22 cellular contexts compared by ENCODE assay signal in the genomic region with DNA sequence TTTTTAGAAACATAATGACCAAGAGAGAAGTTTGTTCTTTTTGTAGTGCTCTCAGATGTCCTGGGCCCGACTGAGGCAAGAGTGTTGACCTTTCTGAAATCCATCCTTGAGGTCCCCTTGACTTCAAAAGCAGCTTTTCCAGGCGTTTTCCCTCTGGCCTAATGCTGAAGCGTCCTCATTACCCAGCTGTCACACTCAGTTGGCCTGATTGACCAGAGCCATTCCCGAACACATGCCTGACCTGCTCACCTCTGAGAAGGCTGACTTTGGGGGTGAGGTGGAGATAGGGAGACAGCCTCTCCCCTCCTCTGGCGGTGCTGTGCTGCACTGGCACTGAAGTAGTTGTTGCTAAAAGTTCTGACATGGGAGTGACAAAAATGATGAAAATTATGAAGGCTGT.
A peak's percentile ranks its signal among the peaks of the same experiment; 100 is the strongest.
DNase-seq lines count a peak whose midpoint lies in the region; TF ChIP-seq lines count a peak whose summit lies in the region.
"Had no signal": no experiment of that assay in that cellular context is flagged by ENCODE, and none has a peak within 500 bp of the region (broad histone marks: within the 10 kb centered on the region; RNA-seq: fewer than 3 reads in every experiment).

No MANE protein-coding gene starts in this region.

- POLR2A ChIA-PET in SK-N-SH (lab: Yijun Ruan, JAX) = no interaction called here

- H2BK15ac ChIP-seq in H9 (ENCODE audit: low read depth, low read length) = no peak overlapping the region

- no peak overlapping the region for H2BK5ac ChIP-seq in H9 (ENCODE audit: insufficient read length, low read length)

- no peaks in the 10 kb centered on the region for H3K9me3 ChIP-seq in H9 (ENCODE audit: control insufficient read depth, low read depth, low read length)
- H3K9me3 ChIP-seq in SK-N-SH = no peaks in the 10 kb centered on the region
- H3K9me3 ChIP-seq: colonic mucosa, upper lobe of left lung had no signal

- H3K9ac ChIP-seq in H9 (ENCODE audit: extremely low read depth, insufficient read length, low read length) (no peak overlapping the region), SK-N-SH (no peak overlapping the region)

- peak overlapping the region in 1 of 2 experiments; percentile 52; a peak in 2 of 5 replicates for H3K4me3 Mint-ChIP-seq in H9
- H3K4me3 Mint-ChIP-seq in progenitor cell of endocrine pancreas (ENCODE audit: low read depth) = no peak overlapping the region
- H3K4me3 Mint-ChIP-seq: activated naive CD8-positive, alpha-beta T cell treated with anti-CD3 and anti-CD28 coated beads, Interleukin-2, amount 10 ng/mL, durations not matched to agents 7 days and 5 days; CD8-positive, alpha-beta T cell; naive thymus-derived CD4-positive, alpha-beta T cell; stimulated activated naive CD8-positive, alpha-beta T cell treated with anti-CD3 and anti-CD28 coated beads, Interleukin-15, Interleukin-2, amounts not matched to agents 100 ng/mL and 50 ng/mL, for 24 hours had no signal

- H2BK120ac ChIP-seq in H9 (ENCODE audit: low read depth, low read length, poor library complexity, severe bottlenecking) = no peak overlapping the region

- H3K23me2 ChIP-seq in H9 (ENCODE audit: insufficient read length, low read depth, low read length, poor library complexity, severe bottlenecking) = no peaks in the 10 kb centered on the region

- peak overlapping the region; percentile 5 for H2BK12ac ChIP-seq in H9 (ENCODE audit: insufficient read length, low read depth, low read length)

- no peaks in the 10 kb centered on the region for H4K20me1 ChIP-seq in H9 (ENCODE audit: control insufficient read depth, insufficient read depth, insufficient read length)
- H4K20me1 ChIP-seq in SK-N-SH (ENCODE audit: insufficient read depth) = no peaks in the 10 kb centered on the region

- H3K27me3 Mint-ChIP-seq in H9 (ENCODE audit: low read depth) (no peaks in the 10 kb centered on the region), progenitor cell of endocrine pancreas (no peaks in the 10 kb centered on the region)
- H3K27me3 Mint-ChIP-seq: activated naive CD8-positive, alpha-beta T cell treated with anti-CD3 and anti-CD28 coated beads, Interleukin-2, amount 10 ng/mL, durations not matched to agents 7 days and 5 days; naive thymus-derived CD4-positive, alpha-beta T cell; stimulated activated naive CD8-positive, alpha-beta T cell treated with anti-CD3 and anti-CD28 coated beads, Interleukin-15, Interleukin-2, amounts not matched to agents 100 ng/mL and 50 ng/mL, for 24 hours had no signal

- H3K36me3 Mint-ChIP-seq in H9 (ENCODE audit: insufficient read depth in 1 of 3, low read depth in 3 of 3) = peaks cover 13 to 25% (median 14%) of the 10 kb centered on the region in 3 experiments; a peak in 6 of 7 replicates
- H3K36me3 Mint-ChIP-seq in progenitor cell of endocrine pancreas (ENCODE audit: insufficient read depth) = peaks cover 7% of the 10 kb centered on the region

- no peak overlapping the region for H3K56ac ChIP-seq in H9 (ENCODE audit: insufficient read length, low read depth, low read length)

- H3K27ac ChIP-seq in H9 (ENCODE audit: insufficient read length, low read depth, low read length) (peak overlapping the region; percentile 25), SK-N-SH (ENCODE audit: low read depth in 2 of 2, low read length in 1 of 2) (peak overlapping the region in 1 of 2 experiments; percentile 22; a peak in 1 of 4 replicates)
- H3K27ac ChIP-seq: brain microvascular endothelial cell, colonic mucosa, upper lobe of left lung had no signal

- H3K27ac Mint-ChIP-seq in H9 = peak overlapping the region; percentile 69 to 98 (median 92)
- H3K27ac Mint-ChIP-seq in progenitor cell of endocrine pancreas = peak overlapping the region; percentile 86
- H3K27ac Mint-ChIP-seq: activated naive CD8-positive, alpha-beta T cell treated with anti-CD3 and anti-CD28 coated beads, Interleukin-2, amount 10 ng/mL, durations not matched to agents 7 days and 5 days; CD8-positive, alpha-beta T cell; stimulated activated naive CD8-positive, alpha-beta T cell treated with anti-CD3 and anti-CD28 coated beads, Interleukin-15, Interleukin-2, amounts not matched to agents 100 ng/mL and 50 ng/mL, for 24 hours had no signal

- H3K23ac ChIP-seq in H9 (ENCODE audit: insufficient read length, low read depth, low read length) = no peak overlapping the region

- H3K27me3 ChIP-seq in H9 (ENCODE audit: insufficient read depth, low read length) (no peaks in the 10 kb centered on the region), SK-N-SH (ENCODE audit: insufficient read depth) (no peaks in the 10 kb centered on the region)
- H3K27me3 ChIP-seq: brain microvascular endothelial cell, colonic mucosa, upper lobe of left lung had no signal

- no peak overlapping the region for H2BK20ac ChIP-seq in H9 (ENCODE audit: low read depth, low read length, poor library complexity, severe bottlenecking)

- peak overlapping the region; percentile 43 for H3K18ac ChIP-seq in H9 (ENCODE audit: insufficient read length, low read depth, low read length)

- no peak for TF ChIP-seq EP300 in SK-N-SH (IDR thresholded peaks at IDR 0.05; ENCODE audit: borderline replicate concordance in 1 of 2, low read depth in 1 of 2, low read length in 1 of 2)

- peak overlapping the region; percentile 66; the same call in 1 of the 2 replicates for H3K14ac ChIP-seq in H9 (ENCODE audit: insufficient read depth, low read length)

- no peak overlapping the region for H4K91ac ChIP-seq in H9 (ENCODE audit: insufficient read length, low read depth, low read length)

- H3K4me1 ChIP-seq in H9 (ENCODE audit: insufficient read depth, low read length) (peaks cover 13% of the 10 kb centered on the region; the same call in 1 of the 2 replicates), SK-N-SH (ENCODE audit: control insufficient read depth in 1 of 2, insufficient read depth in 2 of 2, low read depth in 1 of 2, low read length in 1 of 2) (peaks cover 20 to 54% of the 10 kb centered on the region in 2 experiments)
- H3K4me1 ChIP-seq: colonic mucosa had no signal

- no peak for TF ChIP-seq RAD21 in SK-N-SH (IDR thresholded peaks at IDR 0.05; ENCODE audit: low read length)

- H3K4me2 ChIP-seq in H9 (ENCODE audit: insufficient read depth, insufficient read length, low read length) (no peak overlapping the region), SK-N-SH (0 out of 2 replicates have a peak overlapping the region, but pooled peaks have one; percentile 64)

- no peak overlapping the region for H2AK5ac ChIP-seq in H9 (ENCODE audit: insufficient read length, low read length)

- H4K8ac ChIP-seq in H9 (replicated peaks; ENCODE audit: insufficient read length, low read depth, low read length) = no peak overlapping the region

- no peak overlapping the region for H3K4me3 ChIP-seq in SK-N-SH (ENCODE audit: low read depth in 2 of 2, low read length in 1 of 2)
- H3K4me3 ChIP-seq: colonic mucosa, lung, upper lobe of left lung had no signal

- peak overlapping the region; percentile 30 for H3T11ph ChIP-seq in H9 (ENCODE audit: low read length)

- DNase-seq in H9 = no peak
- no peak for DNase-seq in SK-N-SH
- DNase-seq in left kidney (ENCODE audit: low read depth, low spot score) = peak; percentile 32
- no peak for DNase-seq in progenitor cell of endocrine pancreas (ENCODE audit: low spot score, unreplicated experiment)
- no peak for DNase-seq in NCI-H1694 treated with DMSO at 0.1 percent for 48 hours (lab: John Stamatoyannopoulos, UW)
- DNase-seq in GF-D8 (lab: John Stamatoyannopoulos, UW) = no peak
- no peak for DNase-seq in HUDEP-2 (lab: John Stamatoyannopoulos, UW; ENCODE audit: unreplicated experiment in 76 of 76)
- no peak for DNase-seq in AG20443 (ENCODE audit: low spot score)
- DNase-seq: activated CD4-positive, CD25-positive, alpha-beta regulatory T cell treated with anti-CD3 and anti-CD28 coated beads, Interleukin-2, amount 50 U/mL, for 72 hours; activated naive CD8-positive, alpha-beta T cell treated with anti-CD3 and anti-CD28 coated beads, Interleukin-2, amount 10 ng/mL, durations not matched to agents 7 days and 5 days; CD8-positive, alpha-beta T cell; colonic mucosa; glutamatergic neuron; naive thymus-derived CD4-positive, alpha-beta T cell; NCI-H2107; NCI-H510A; small intestine; stimulated activated CD4-positive, alpha-beta T cell treated with anti-CD3 and anti-CD28 coated beads, Interleukin-4, amount 100 ng/mL, for 1 hour; upper lobe of left lung had no signal

- no peak overlapping the region for H3K4ac ChIP-seq in H9 (ENCODE audit: low read depth, low read length)

- peaks cover 42 to 45% of the 10 kb centered on the region in 2 experiments for H3K4me1 Mint-ChIP-seq in H9
- H3K4me1 Mint-ChIP-seq in progenitor cell of endocrine pancreas (ENCODE audit: low read depth) = peaks cover 20% of the 10 kb centered on the region
- H3K4me1 Mint-ChIP-seq: naive thymus-derived CD4-positive, alpha-beta T cell had no signal

- H3K79me2 ChIP-seq in H9 (ENCODE audit: insufficient read depth, low read length) = no peaks in the 10 kb centered on the region
- no peaks in the 10 kb centered on the region for H3K79me2 ChIP-seq in SK-N-SH (ENCODE audit: insufficient read depth)

- peaks cover 17% of the 10 kb centered on the region for H3F3A ChIP-seq in SK-N-SH (replicated peaks; ENCODE audit: insufficient read depth)

- WGBS in H9 (ENCODE audit: extremely low coverage, insufficient read length, low lambda C conversion rate) = no CpG with 5 or more reads among the region's 5 CpGs
- 81% methylated on average over 5 of the region's 5 CpGs for WGBS in SK-N-SH (ENCODE audit: low lambda C conversion rate)

- H2AFZ ChIP-seq in H9 (ENCODE audit: low read length) (no peak overlapping the region), SK-N-SH (ENCODE audit: low read depth) (no peak overlapping the region)

- no peak overlapping the region for H4K5ac ChIP-seq in H9 (ENCODE audit: insufficient read length, low read depth, low read length)

- CTCF ChIA-PET in SK-N-SH (lab: Yijun Ruan, JAX) = interaction anchor here (1.1 kb wide), 1 partner anchor 43 kb away, joined by 3 read pairs; no protein-coding TSS in a partner anchor

- TF ChIP-seq CTCF in H9 (conservative IDR thresholded peaks at IDR 0.05) (no peak), SK-N-SH (IDR thresholded peaks at IDR 0.05) (no peak), progenitor cell of endocrine pancreas (IDR thresholded peaks at IDR 0.05; ENCODE audit: unreplicated experiment) (no peak)

- H3K9me3 Mint-ChIP-seq in H9 = no peaks in the 10 kb centered on the region
- no peaks in the 10 kb centered on the region for H3K9me3 Mint-ChIP-seq in progenitor cell of endocrine pancreas (ENCODE audit: low read depth)
- H3K9me3 Mint-ChIP-seq: activated naive CD8-positive, alpha-beta T cell treated with anti-CD3 and anti-CD28 coated beads, Interleukin-2, amount 10 ng/mL, durations not matched to agents 7 days and 5 days; CD8-positive, alpha-beta T cell; stimulated activated naive CD8-positive, alpha-beta T cell treated with anti-CD3 and anti-CD28 coated beads, Interleukin-15, Interleukin-2, amounts not matched to agents 100 ng/mL and 50 ng/mL, for 24 hours had no signal

- H3K79me1 ChIP-seq in H9 (ENCODE audit: insufficient read depth, low read depth, low read length, poor library complexity, severe bottlenecking) = no peaks in the 10 kb centered on the region

- H3K9me2 ChIP-seq in SK-N-SH = no peaks in the 10 kb centered on the region

- peaks cover 0 to 4% of the 10 kb centered on the region in 2 experiments for H3K36me3 ChIP-seq in SK-N-SH (replicated peaks in 1 of 2; ENCODE audit: control insufficient read depth in 1 of 2, insufficient read depth in 2 of 2, low read length in 1 of 2)
- H3K36me3 ChIP-seq: brain microvascular endothelial cell had no signal
